Comparison of ENCODE assay signal across 35 cellular contexts in the genomic region with DNA sequence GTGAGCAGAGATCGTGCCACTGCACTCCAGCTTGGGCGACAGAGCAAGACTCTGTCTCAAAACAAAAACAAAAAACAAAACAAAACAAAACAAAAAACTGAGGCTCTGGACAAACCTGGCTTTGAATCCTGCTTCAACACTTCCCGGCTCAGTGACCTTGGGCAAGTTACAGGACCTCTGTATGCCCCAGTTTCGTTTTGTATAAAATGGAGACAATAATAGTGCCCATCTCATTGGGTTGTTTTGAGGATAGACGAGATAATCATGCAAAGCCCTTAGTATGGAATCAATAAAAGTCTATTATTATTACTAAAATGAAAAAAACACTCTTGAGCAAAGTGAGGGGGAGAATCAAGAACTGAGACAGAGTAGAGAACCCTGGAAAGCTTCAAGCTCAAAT.
"Had no signal": no experiment of that assay in that cellular context is flagged by ENCODE, and none has a peak within 500 bp of the region (broad histone marks: within the 10 kb centered on the region; RNA-seq: fewer than 3 reads in every experiment).

No MANE protein-coding gene starts in this region.

- H3K4me2 ChIP-seq: KMS-11 had no signal

- H3K27ac ChIP-seq: KMS-11 had no signal

- H3K9me3 ChIP-seq: MG63 had no signal

- H3K36me3 ChIP-seq: MG63 had no signal

- DNase-seq: Karpas-422, Kasumi-1, MG63, MM.1S, MV-4-11, NCI-H1048, NCI-H1092, NCI-H1092 treated with DMSO at 0.1 percent for 48 hours, NCI-H1105, NCI-H1105 treated with DMSO at 0.1 percent for 48 hours, NCI-H1417, NCI-H1417 treated with DMSO at 0.1 percent for 48 hours, NCI-H1436, NCI-H1436 treated with DMSO at 0.1 percent for 48 hours, NCI-H146, NCI-H1694, NCI-H1694 treated with DMSO at 0.1 percent for 48 hours, NCI-H187, NCI-H187 treated with DMSO at 0.1 percent for 48 hours, NCI-H1930, NCI-H2029, NCI-H2029 treated with DMSO at 0.1 percent for 48 hours, NCI-H2081, NCI-H2081 treated with DMSO at 0.1 percent for 48 hours, NCI-H2107, NCI-H2171, NCI-H2171 treated with DMSO at 0.1 percent for 48 hours, NCI-H2227 treated with DMSO at 0.1 percent for 48 hours, NCI-H226, NCI-H345, NCI-H446, NCI-H446 treated with DMSO at 0.1 percent for 48 hours, NCI-H510A, NCI-H510A treated with DMSO at 0.1 percent for 48 hours had no signal

- H3K4me3 ChIP-seq: MG63 had no signal

- H3K9ac ChIP-seq: KMS-11 had no signal
